ENCODE assay signal across 8 cellular contexts in the genomic region with DNA sequence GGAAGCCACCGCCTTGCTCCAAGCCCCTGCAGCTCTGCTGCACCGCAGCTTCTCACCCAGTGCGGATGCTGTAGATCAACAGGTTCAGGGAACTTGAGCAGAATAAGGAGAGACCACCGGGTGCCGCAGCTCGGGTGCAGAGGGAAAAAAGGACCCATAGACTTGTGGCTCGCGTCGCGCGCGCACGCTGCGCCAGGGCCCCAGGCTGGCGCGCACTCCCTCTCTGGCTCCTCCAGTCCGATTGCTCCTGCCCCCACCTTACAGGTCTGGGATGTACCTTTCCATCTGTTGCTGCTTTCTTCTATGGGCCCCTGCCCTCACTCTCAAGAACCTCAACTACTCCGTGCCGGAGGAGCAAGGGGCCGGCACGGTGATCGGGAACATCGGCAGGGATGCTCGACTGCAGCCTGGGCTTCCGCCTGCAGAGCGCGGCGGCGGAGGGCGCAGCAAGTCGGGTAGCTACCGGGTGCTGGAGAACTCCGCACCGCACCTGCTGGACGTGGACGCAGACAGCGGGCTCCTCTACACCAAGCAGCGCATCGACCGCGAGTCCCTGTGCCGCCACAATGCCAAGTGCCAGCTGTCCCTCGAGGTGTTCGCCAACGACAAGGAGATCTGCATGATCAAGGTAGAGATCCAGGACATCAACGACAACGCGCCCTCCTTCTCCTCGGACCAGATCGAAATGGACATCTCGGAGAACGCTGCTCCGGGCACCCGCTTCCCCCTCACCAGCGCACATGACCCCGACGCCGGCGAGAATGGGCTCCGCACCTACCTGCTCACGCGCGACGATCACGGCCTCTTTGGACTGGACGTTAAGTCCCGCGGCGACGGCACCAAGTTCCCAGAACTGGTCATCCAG. TPM values are rescaled to one million over a fixed set of nuclear protein-coding genes. Genes with fewer than 3 reads are reported as not detected.
DNase-seq lines count a peak whose midpoint lies in the region; ATAC-seq, FAIRE-seq and TF ChIP-seq lines count a peak whose summit lies in the region.

No MANE protein-coding gene starts in this region.

- H3K36me3 ChIP-seq in HUES48 (ENCODE audit: control insufficient read depth, insufficient read depth, low read length), result no peaks in the 10 kb centered on the region

- intact Hi-C loops in Calu3 (cut with micrococcal nuclease; ENCODE audit: unreplicated experiment), result no loop called here

- no peak for ATAC-seq in stimulated activated naive B cell treated with anti-CD40 and anti-IgM and Interleukin-4, amounts not matched to agents 10 μg/mL and 1 μg/mL and 100 μg/mL, for 72 hours (replicated peaks)

- no peak overlapping the region for H3K27ac ChIP-seq in HUES48 (ENCODE audit: low read depth, low read length)

- CTCF ChIA-PET in Calu3 (lab: Charles Lee), result no interaction called here

- H3K27ac Mint-ChIP-seq in stimulated activated naive B cell treated with anti-CD40 and anti-IgM and Interleukin-4, amounts not matched to agents 10 μg/mL and 1 μg/mL and 100 μg/mL, for 72 hours, result peak overlapping the region; percentile 82
- H3K27ac Mint-ChIP-seq in Calu3 (ENCODE audit: unreplicated experiment), result no peak overlapping the region

- peaks cover 8 to 9% of the 10 kb centered on the region in 2 donors for H3K9me3 Mint-ChIP-seq in stimulated activated naive B cell treated with anti-CD40 and anti-IgM and Interleukin-4, amounts not matched to agents 10 μg/mL and 1 μg/mL and 100 μg/mL, for 72 hours
- no peaks in the 10 kb centered on the region for H3K9me3 Mint-ChIP-seq in Calu3 (ENCODE audit: low read depth, unreplicated experiment)

- H3K4me1 Mint-ChIP-seq in stimulated activated naive B cell treated with anti-CD40 and anti-IgM and Interleukin-4, amounts not matched to agents 10 μg/mL and 1 μg/mL and 100 μg/mL, for 72 hours, result peaks cover 23 to 54% of the 10 kb centered on the region in 2 donors
- no peaks in the 10 kb centered on the region for H3K4me1 Mint-ChIP-seq in Calu3 (ENCODE audit: low read depth, unreplicated experiment)

- no peak for TF ChIP-seq POLR2A in GM12892 (IDR thresholded peaks at IDR 0.05; ENCODE audit: low read depth, low read length)

- peaks cover 4 to 17% of the 10 kb centered on the region in 2 donors for H3K36me3 Mint-ChIP-seq in stimulated activated naive B cell treated with anti-CD40 and anti-IgM and Interleukin-4, amounts not matched to agents 10 μg/mL and 1 μg/mL and 100 μg/mL, for 72 hours
- H3K36me3 Mint-ChIP-seq in Calu3 (ENCODE audit: insufficient read depth, unreplicated experiment), result no peaks in the 10 kb centered on the region

- no peak for TF ChIP-seq CTCF in astrocyte of the spinal cord (IDR thresholded peaks at IDR 0.05; ENCODE audit: low read depth, low read length)
- TF ChIP-seq CTCF in Calu3 (IDR thresholded peaks at IDR 0.05; ENCODE audit: unreplicated experiment), result no peak

- BruUV-seq in Calu3 (replicated peaks; lab: Mats Ljungman, UMichigan), result no TSS peak

- FAIRE-seq in GM12892 (lab: Jason Lieb, UNC), result no peak

- H3K4me3 ChIP-seq in HUES48 (ENCODE audit: low read depth, low read length), result peak overlapping the region; percentile 77
- peak overlapping the region; percentile 55 for H3K4me3 ChIP-seq in astrocyte of the spinal cord (ENCODE audit: low read depth, low read length)

- H3K4me3 Mint-ChIP-seq in stimulated activated naive B cell treated with anti-CD40 and anti-IgM and Interleukin-4, amounts not matched to agents 10 μg/mL and 1 μg/mL and 100 μg/mL, for 72 hours, result peak overlapping the region; percentile 78 to 82
- no peak overlapping the region for H3K4me3 Mint-ChIP-seq in Calu3 (ENCODE audit: low read depth, unreplicated experiment)

- DNase-seq in astrocyte of the spinal cord (ENCODE audit: low read depth, low spot score), result peak; percentile 39
- DNase-seq in islet precursor cell, result peak; percentile 68
- DNase-seq in stimulated activated naive B cell treated with anti-CD40 and anti-IgM and Interleukin-4, amounts not matched to agents 10 μg/mL and 1 μg/mL and 100 μg/mL, for 72 hours, result no peak
- DNase-seq in Calu3, result no peak
- no peak for DNase-seq in NCI-H1105 (lab: John Stamatoyannopoulos, UW)
- no peak for DNase-seq in GM12892 (ENCODE audit: insufficient read length)
- no peak for DNase-seq in midbrain (lab: John Stamatoyannopoulos, UW)

- H3K9ac ChIP-seq in HUES48 (ENCODE audit: low read depth, low read length), result no peak overlapping the region

- H3K27me3 Mint-ChIP-seq in stimulated activated naive B cell treated with anti-CD40 and anti-IgM and Interleukin-4, amounts not matched to agents 10 μg/mL and 1 μg/mL and 100 μg/mL, for 72 hours, result peaks cover 65 to 71% of the 10 kb centered on the region in 2 donors
- no peaks in the 10 kb centered on the region for H3K27me3 Mint-ChIP-seq in Calu3 (ENCODE audit: unreplicated experiment)

- peaks cover 97% of the 10 kb centered on the region for H3K27me3 ChIP-seq in HUES48 (ENCODE audit: control insufficient read depth, insufficient read depth, low read length)

- in situ Hi-C loops in astrocyte of the spinal cord (cut with HindIII; ENCODE audit: low sequenced_read_pairs), result no loop called here

- no peaks in the 10 kb centered on the region for H3K9me3 ChIP-seq in HUES48 (ENCODE audit: control insufficient read depth, insufficient read depth, low read length)

- H3K4me1 ChIP-seq in HUES48 (ENCODE audit: control insufficient read depth, insufficient read depth, low read length), result peaks cover 23% of the 10 kb centered on the region

RNA-seq across cellular contexts. Expression of a gene that starts 1.0 kb away (rescaled TPM):
- not detected in 2 replicates for total RNA-seq in Calu3 (2022)
- polyA plus RNA-seq in GM12892 (2012; ENCODE audit: missing spikeins), result not detected

Comparison
In these comparisons a context has a peak if more than half of its experiments do, and no peak if none do; other contexts are left out.
1. DNase-seq: peak in astrocyte of the spinal cord (single experiment) and islet precursor cell (single experiment); none in stimulated activated naive B cell treated with anti-CD40 and anti-IgM and Interleukin-4, amounts not matched to agents 10 μg/mL and 1 μg/mL and 100 μg/mL, for 72 hours (single experiment), Calu3 (single experiment), NCI-H1105 (single experiment), GM12892 (single experiment) and midbrain (single experiment).